Comparison of ENCODE assay signal across 18 cellular contexts in genomic region chr10:130202984-130203617, GRCh38.
DNase-seq lines count a peak whose midpoint lies in the region; ATAC-seq, FAIRE-seq and TF ChIP-seq lines count a peak whose summit lies in the region.
"Had no signal": no experiment of that assay in that cellular context is flagged by ENCODE, and none has a peak within 500 bp of the region (broad histone marks: within the 10 kb centered on the region; RNA-seq: fewer than 3 reads in every experiment).

No MANE protein-coding gene starts in this region.

- H3K27me3 ChIP-seq in osteoblast (ENCODE audit: insufficient read depth, low read length) (no peaks in the 10 kb centered on the region), GM23248 (replicated peaks; ENCODE audit: insufficient read depth) (no peaks in the 10 kb centered on the region)
- H3K27me3 ChIP-seq: heart right ventricle, Peyer's patch, vagina had no signal

- H2AFZ ChIP-seq in osteoblast (ENCODE audit: low read length) (no peak overlapping the region), GM23248 (no peak overlapping the region)

- WGBS in GM23248 (ENCODE audit: low coverage in 1 of 2, low lambda C conversion rate in 2 of 2, missing lambda C conversion rate in 2 of 2), 2 experiments = 85 to 86% methylated on average over 22 to 29 of the region's 29 CpGs

- H3K79me2 ChIP-seq in osteoblast (ENCODE audit: insufficient read depth, low read length) (no peaks in the 10 kb centered on the region), GM23248 (ENCODE audit: insufficient read depth) (no peaks in the 10 kb centered on the region)

- H3K4me1 ChIP-seq in osteoblast (ENCODE audit: insufficient read depth, low read length) (no peaks in the 10 kb centered on the region), kidney (ENCODE audit: control insufficient read depth in 1 of 2, insufficient read depth in 1 of 2, low read depth in 1 of 2, low read length in 2 of 2) (peaks cover 0 to 3% of the 10 kb centered on the region in 2 donors), GM23248 (ENCODE audit: insufficient read depth) (no peaks in the 10 kb centered on the region)
- H3K4me1 ChIP-seq: heart right ventricle, Peyer's patch, vagina had no signal

- H3K36me3 ChIP-seq in osteoblast (ENCODE audit: insufficient read depth, low read length) (no peaks in the 10 kb centered on the region), kidney (ENCODE audit: control insufficient read depth in 1 of 2, insufficient read depth in 2 of 2, low read length in 2 of 2) (no peaks in the 10 kb centered on the region), GM23248 (ENCODE audit: low read depth) (no peaks in the 10 kb centered on the region)
- H3K36me3 ChIP-seq: heart right ventricle, Peyer's patch, vagina had no signal

- H3K27ac ChIP-seq in osteoblast (ENCODE audit: low read depth, low read length) = no peak overlapping the region
- H3K27ac ChIP-seq in kidney (ENCODE audit: low read depth in 2 of 2, low read length in 2 of 2) = no peak overlapping the region
- no peak overlapping the region for H3K27ac ChIP-seq in GM23248
- H3K27ac ChIP-seq: heart right ventricle, Peyer's patch, vagina had no signal

- H3K9ac ChIP-seq in kidney (ENCODE audit: low read length in 2 of 2) (no peak overlapping the region), GM23248 (no peak overlapping the region)

- ATAC-seq in GM21619 (IDR thresholded peaks at IDR 0.05; ENCODE audit: unreplicated experiment) (peak; percentile 75), HG03469 (IDR thresholded peaks at IDR 0.05; ENCODE audit: unreplicated experiment) (no peak)
- ATAC-seq: activated CD8-positive, alpha-beta T cell treated with anti-CD3 and anti-CD28 coated beads for 36 hours; activated naive CD8-positive, alpha-beta T cell treated with anti-CD3 and anti-CD28 coated beads, Interleukin-2, amount 50 U/mL, for 24 hours had no signal

- in situ Hi-C loops in GM23248 (cut with MboI) = no loop called here

- H3F3A ChIP-seq in GM23248 (ENCODE audit: insufficient read depth) = no peaks in the 10 kb centered on the region

- H3K9me2 ChIP-seq in GM23248 (ENCODE audit: insufficient read depth) = no peaks in the 10 kb centered on the region

- no peak for FAIRE-seq in kidney (lab: Jason Lieb, UNC)
- FAIRE-seq: GM12892 had no signal

- H3K4me3 ChIP-seq in osteoblast (ENCODE audit: insufficient read depth, low read length) = no peak overlapping the region
- no peak overlapping the region for H3K4me3 ChIP-seq in kidney (ENCODE audit: low read length in 2 of 2)
- H3K4me3 ChIP-seq in GM23248 = no peak overlapping the region
- H3K4me3 ChIP-seq: heart right ventricle, Peyer's patch, vagina had no signal

- intact Hi-C loops in kidney (cut with DNase I) = no loop called here

- H4K20me1 ChIP-seq in osteoblast (ENCODE audit: insufficient read depth, low read length) = no peaks in the 10 kb centered on the region
- H4K20me1 ChIP-seq in GM23248 (ENCODE audit: insufficient read depth) = no peaks in the 10 kb centered on the region

- TF ChIP-seq CTCF in osteoblast (IDR thresholded peaks at IDR 0.05; ENCODE audit: extremely low read depth, low read depth, low read length) (no peak), kidney (IDR thresholded peaks at IDR 0.05; ENCODE audit: borderline replicate concordance, extremely low read depth, insufficient read depth) (no peak)

- H3K4me2 ChIP-seq in osteoblast (ENCODE audit: insufficient read depth, low read length) (no peak overlapping the region), GM23248 (ENCODE audit: unreplicated experiment) (no peak overlapping the region)

- no peaks in the 10 kb centered on the region for H3K9me3 ChIP-seq in osteoblast (ENCODE audit: low read depth, low read length)
- no peaks in the 10 kb centered on the region for H3K9me3 ChIP-seq in kidney (ENCODE audit: control insufficient read depth in 1 of 2, low read length in 2 of 2)
- no peaks in the 10 kb centered on the region for H3K9me3 ChIP-seq in GM23248 (ENCODE audit: low read depth)
- H3K9me3 ChIP-seq: heart right ventricle, Peyer's patch, vagina had no signal

- DNase-seq in NCI-H748 (lab: John Stamatoyannopoulos, UW; ENCODE audit: unreplicated experiment) = peak; percentile 53
- no peak for DNase-seq in NCI-H748 treated with DMSO at 0.1 percent for 48 hours (lab: John Stamatoyannopoulos, UW)
- DNase-seq in NCI-H69 (lab: John Stamatoyannopoulos, UW) = peak; percentile 7
- peak; percentile 38 for DNase-seq in osteoblast (ENCODE audit: insufficient read length, low spot score, missing footprints)
- no peak for DNase-seq in kidney
- no peak for DNase-seq in GM23248
- DNase-seq: activated CD8-positive, alpha-beta T cell treated with anti-CD3 and anti-CD28 coated beads for 36 hours; activated naive CD8-positive, alpha-beta T cell treated with anti-CD3 and anti-CD28 coated beads, Interleukin-2, amount 50 U/mL, for 24 hours; heart right ventricle; KG1; NCI-H1092; Peyer's patch; retina; stimulated activated CD4-positive, alpha-beta T cell treated with anti-CD3 and anti-CD28 coated beads, Interleukin-15, amount 100 ng/mL, for 24 hours had no signal

Comparison
In these comparisons a context has a peak if more than half of its experiments do, and no peak if none do; other contexts are left out.
1. DNase-seq: peak in NCI-H748 (single experiment), NCI-H69 (single experiment) and osteoblast (single experiment); none in NCI-H748 treated with DMSO at 0.1 percent for 48 hours (single experiment), kidney (single experiment) and GM23248 (single experiment).